ENCODE assay signal across 1 cellular context in the genomic region with DNA sequence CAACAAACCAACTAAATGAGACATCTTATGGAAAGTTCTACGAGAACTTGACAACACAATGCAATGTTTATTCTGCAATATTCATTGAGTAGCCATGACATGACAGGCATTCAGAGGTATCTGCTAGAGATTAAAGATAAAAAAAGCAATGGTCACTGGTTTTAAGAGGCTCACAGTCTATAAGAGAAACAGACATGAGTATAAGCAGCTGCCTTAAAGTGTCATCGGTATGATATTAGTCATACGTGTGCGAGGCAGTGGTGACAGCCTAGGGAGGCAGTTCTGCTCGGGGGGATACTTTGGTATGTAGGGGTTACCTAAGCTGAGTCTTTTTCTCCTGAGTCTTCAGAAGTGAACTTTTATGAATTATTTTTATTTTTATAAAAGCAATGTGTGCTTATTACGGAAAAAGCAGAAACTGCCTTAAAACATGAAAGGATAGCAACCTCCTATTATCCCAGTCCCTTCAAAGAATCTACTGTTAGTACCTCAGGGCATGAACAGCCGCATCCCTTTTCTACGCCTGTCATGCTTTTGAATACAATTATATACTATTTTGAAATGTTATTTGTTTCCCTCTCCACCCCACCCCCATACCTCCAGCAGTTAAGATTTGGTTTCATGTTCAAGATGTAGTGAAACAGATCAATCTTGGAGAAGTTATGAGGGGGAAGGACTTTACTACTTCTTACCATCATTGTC.
TF ChIP-seq lines count a peak whose summit lies in the region.

No MANE protein-coding gene starts in this region.

TF ChIP-seq in K562, 482 proteins besides CTCF, POLR2A, EP300 and RAD21:
- TF ChIP-seq ZNF146 (CRISPR knock-in tag; IDR thresholded peaks at IDR 0.05; ENCODE audit: unreplicated experiment) (no peak), SRSF3 (IDR thresholded peaks at IDR 0.05; ENCODE audit: insufficient read depth, low read length) (no peak), ARID1B (IDR thresholded peaks at IDR 0.05) (no peak), CHD1 (IDR thresholded peaks at IDR 0.05; ENCODE audit: low read length) (no peak), U2AF2 (optimal IDR thresholded peaks at IDR 0.05; ENCODE audit: low read depth, low read length) (no peak), TCF7 (IDR thresholded peaks at IDR 0.05; ENCODE audit: borderline replicate concordance) (no peak), NFIX (CRISPR knock-in tag; IDR thresholded peaks at IDR 0.05; ENCODE audit: low read depth) (no peak), ZFPM2 (CRISPR knock-in tag; IDR thresholded peaks at IDR 0.05) (no peak), HSF4 (CRISPR knock-in tag; IDR thresholded peaks at IDR 0.05; ENCODE audit: borderline replicate concordance) (no peak)
- TF ChIP-seq, protein P1, sequence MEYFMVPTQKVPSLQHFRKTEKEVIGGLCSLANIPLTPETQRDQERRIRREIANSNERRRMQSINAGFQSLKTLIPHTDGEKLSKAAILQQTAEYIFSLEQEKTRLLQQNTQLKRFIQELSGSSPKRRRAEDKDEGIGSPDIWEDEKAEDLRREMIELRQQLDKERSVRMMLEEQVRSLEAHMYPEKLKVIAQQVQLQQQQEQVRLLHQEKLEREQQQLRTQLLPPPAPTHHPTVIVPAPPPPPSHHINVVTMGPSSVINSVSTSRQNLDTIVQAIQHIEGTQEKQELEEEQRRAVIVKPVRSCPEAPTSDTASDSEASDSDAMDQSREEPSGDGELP (CRISPR knock-in tag; IDR thresholded peaks at IDR 0.05; ENCODE audit: borderline replicate concordance) = no peak
- TF ChIP-seq, protein P2, sequence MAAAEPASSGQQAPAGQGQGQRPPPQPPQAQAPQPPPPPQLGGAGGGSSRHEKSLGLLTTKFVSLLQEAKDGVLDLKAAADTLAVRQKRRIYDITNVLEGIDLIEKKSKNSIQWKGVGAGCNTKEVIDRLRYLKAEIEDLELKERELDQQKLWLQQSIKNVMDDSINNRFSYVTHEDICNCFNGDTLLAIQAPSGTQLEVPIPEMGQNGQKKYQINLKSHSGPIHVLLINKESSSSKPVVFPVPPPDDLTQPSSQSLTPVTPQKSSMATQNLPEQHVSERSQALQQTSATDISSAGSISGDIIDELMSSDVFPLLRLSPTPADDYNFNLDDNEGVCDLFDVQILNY (CRISPR knock-in tag; IDR thresholded peaks at IDR 0.05) = no peak
TF ChIP-seq in K562: peak in this region for 0.
